ENCODE assay signal across 26 cellular contexts in the genomic region with DNA sequence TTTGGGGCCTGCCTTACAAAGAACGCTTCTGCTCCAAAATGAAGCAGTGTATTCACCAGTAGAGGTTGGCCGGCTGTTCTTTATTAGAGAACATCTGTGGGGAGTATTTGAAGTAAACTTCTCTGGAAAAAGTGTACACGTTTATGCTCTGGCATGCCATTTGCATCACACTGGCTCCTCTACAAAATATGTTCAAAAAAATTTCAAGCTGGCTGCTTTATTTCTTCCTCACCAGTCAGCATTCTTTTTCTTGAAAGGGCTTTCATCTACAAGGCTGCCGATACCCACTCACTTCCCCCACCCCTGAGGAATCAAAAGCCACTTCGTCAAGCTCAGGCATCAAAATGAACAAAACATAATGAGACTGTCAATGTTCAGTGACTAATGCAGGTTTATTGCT.
"Had no signal": no experiment of that assay in that cellular context is flagged by ENCODE, and none has a peak within 500 bp of the region (broad histone marks: within the 10 kb centered on the region; RNA-seq: fewer than 3 reads in every experiment).

No MANE protein-coding gene starts in this region.

- H3K27ac ChIP-seq: ascending aorta, body of pancreas, SK-N-MC had no signal

- H3K4me1 ChIP-seq: ascending aorta, body of pancreas had no signal

- H3K9me3 ChIP-seq: ascending aorta, body of pancreas had no signal

- H3K27me3 ChIP-seq: ascending aorta, body of pancreas had no signal

- H3K4me3 ChIP-seq: ascending aorta, body of pancreas, SK-N-MC had no signal

- H3K36me3 ChIP-seq: ascending aorta had no signal

- DNase-seq: activated B cell treated with CpG ODN at 0.5 μM for 24 hours; activated CD4-positive, alpha-beta T cell treated with anti-CD3 and anti-CD28 coated beads for 1 hour; activated CD4-positive, alpha-beta T cell treated with anti-CD3 and anti-CD28 coated beads, Interleukin-2, amount 10 ng/mL, durations not matched to agents 24 days and 14 days; activated CD4-positive, alpha-beta T cell treated with anti-CD3 and anti-CD28 coated beads, Interleukin-2, amount 50 U/mL, for 48 hours; activated CD8-positive, alpha-beta memory T cell treated with anti-CD3 and anti-CD28 coated beads, Interleukin-2, amount 10 ng/mL, durations not matched to agents 7 days and 5 days; activated effector memory CD4-positive, alpha-beta T cell treated with anti-CD3 and anti-CD28 coated beads, Interleukin-2, amount 50 U/mL, for 16 hours; activated naive CD4-positive, alpha-beta T cell treated with Interleukin-2 at 50 U/mL for 16 hours; activated naive CD8-positive, alpha-beta T cell treated with anti-CD3 and anti-CD28 coated beads, Interleukin-2, amount 50 U/mL, for 24 hours; activated T-cell treated with anti-CD3 and anti-CD28 coated beads, Interleukin-2, amount 50 U/mL, for 4 hours; amniotic stem cell; body of pancreas; MM.1S; NCI-H1105; NCI-H1694; NCI-H2029; NCI-H2107; NCI-H446; NCI-H526 treated with DMSO at 0.1 percent for 48 hours; NK-92 treated with Interleukin-12 subunit alpha and Interleukin-12 subunit beta, amount 100 ng/mL, for 24 hours; OCI-M1; RPMI8226; T-cell; T-helper 2 cell; T1000 had no signal
